ENCODE assay signal across 2 cellular contexts in genomic region chr19:47698631-47699359, GRCh38.
"Had no signal": no experiment of that assay in that cellular context is flagged by ENCODE, and none has a peak within 500 bp of the region (broad histone marks: within the 10 kb centered on the region; RNA-seq: fewer than 3 reads in every experiment).

No MANE protein-coding gene starts in this region.

- H3K27me3 ChIP-seq: testis had no signal

- FAIRE-seq: small intestine had no signal

- H3K9me3 ChIP-seq: testis had no signal

- H3K27ac ChIP-seq: testis had no signal
